23 cellular contexts compared by ENCODE assay signal in genomic region chr1:178752891-178753290, GRCh38.
"Had no signal": no experiment of that assay in that cellular context is flagged by ENCODE, and none has a peak within 500 bp of the region (broad histone marks: within the 10 kb centered on the region; RNA-seq: fewer than 3 reads in every experiment).

No MANE protein-coding gene starts in this region.

- H3K27me3 ChIP-seq: colonic mucosa, foreskin keratinocyte, hepatocyte, left lung, stomach, vagina had no signal

- DNase-seq: activated CD4-positive, alpha-beta T cell treated with anti-CD3 and anti-CD28 coated beads for 48 hours; activated CD4-positive, CD25-positive, alpha-beta regulatory T cell; activated CD8-positive, alpha-beta T cell treated with anti-CD3 and anti-CD28 coated beads for 36 hours; activated naive CD4-positive, alpha-beta T cell treated with anti-CD3 and anti-CD28 coated beads for 36 hours; activated T-cell treated with anti-CD3 and anti-CD28 coated beads, Interleukin-2, amount 50 U/mL, for 24 hours; central memory CD4-positive, alpha-beta T cell; colonic mucosa; endodermal cell; foreskin keratinocyte; left lung; psoas muscle; right cardiac atrium; stimulated activated CD4-positive, alpha-beta T cell treated with anti-CD3 and anti-CD28 coated beads, Interleukin-15, amount 100 ng/mL, for 24 hours; stimulated activated CD4-positive, alpha-beta T cell treated with anti-CD3 and anti-CD28 coated beads, Interleukin-2, amount 100 ng/mL, for 48 hours; stomach; T-helper 9 cell had no signal

- H3K4me1 Mint-ChIP-seq: neural crest cell had no signal

- H3K4me3 Mint-ChIP-seq: activated CD8-positive, alpha-beta T cell treated with anti-CD3 and anti-CD28 coated beads for 36 hours; activated naive CD4-positive, alpha-beta T cell treated with anti-CD3 and anti-CD28 coated beads for 36 hours; activated T-cell treated with anti-CD3 and anti-CD28 coated beads, Interleukin-2, amount 50 U/mL, for 24 hours; brain; endodermal cell; neural crest cell had no signal

- ATAC-seq: foreskin keratinocyte, right cardiac atrium had no signal

- FAIRE-seq: islet of Langerhans had no signal

- H3K4me2 ChIP-seq: hepatocyte had no signal

- H2AFZ ChIP-seq: hepatocyte had no signal

- H3K36me3 ChIP-seq: colonic mucosa, left lung, stomach, vagina had no signal

- H3K4me1 ChIP-seq: colonic mucosa, foreskin keratinocyte, psoas muscle, vagina had no signal

- H3K27ac ChIP-seq: colonic mucosa, epithelial cell of prostate, foreskin keratinocyte, hepatocyte, left lung, psoas muscle, skin epidermis, stomach, vagina had no signal

- H3K9me3 ChIP-seq: colonic mucosa, stomach, vagina had no signal

- H3K4me3 ChIP-seq: colonic mucosa, hepatocyte, left lung, psoas muscle, skin epidermis, stomach, vagina had no signal

- H3K27me3 Mint-ChIP-seq: activated CD8-positive, alpha-beta T cell treated with anti-CD3 and anti-CD28 coated beads for 36 hours; activated T-cell treated with anti-CD3 and anti-CD28 coated beads, Interleukin-2, amount 50 U/mL, for 24 hours; brain had no signal

- H3K27ac Mint-ChIP-seq: activated CD8-positive, alpha-beta T cell treated with anti-CD3 and anti-CD28 coated beads for 36 hours; activated naive CD4-positive, alpha-beta T cell treated with anti-CD3 and anti-CD28 coated beads for 36 hours; activated T-cell treated with anti-CD3 and anti-CD28 coated beads, Interleukin-2, amount 50 U/mL, for 24 hours; endodermal cell had no signal
